ENCODE assay signal across 1 cellular context in the genomic region with DNA sequence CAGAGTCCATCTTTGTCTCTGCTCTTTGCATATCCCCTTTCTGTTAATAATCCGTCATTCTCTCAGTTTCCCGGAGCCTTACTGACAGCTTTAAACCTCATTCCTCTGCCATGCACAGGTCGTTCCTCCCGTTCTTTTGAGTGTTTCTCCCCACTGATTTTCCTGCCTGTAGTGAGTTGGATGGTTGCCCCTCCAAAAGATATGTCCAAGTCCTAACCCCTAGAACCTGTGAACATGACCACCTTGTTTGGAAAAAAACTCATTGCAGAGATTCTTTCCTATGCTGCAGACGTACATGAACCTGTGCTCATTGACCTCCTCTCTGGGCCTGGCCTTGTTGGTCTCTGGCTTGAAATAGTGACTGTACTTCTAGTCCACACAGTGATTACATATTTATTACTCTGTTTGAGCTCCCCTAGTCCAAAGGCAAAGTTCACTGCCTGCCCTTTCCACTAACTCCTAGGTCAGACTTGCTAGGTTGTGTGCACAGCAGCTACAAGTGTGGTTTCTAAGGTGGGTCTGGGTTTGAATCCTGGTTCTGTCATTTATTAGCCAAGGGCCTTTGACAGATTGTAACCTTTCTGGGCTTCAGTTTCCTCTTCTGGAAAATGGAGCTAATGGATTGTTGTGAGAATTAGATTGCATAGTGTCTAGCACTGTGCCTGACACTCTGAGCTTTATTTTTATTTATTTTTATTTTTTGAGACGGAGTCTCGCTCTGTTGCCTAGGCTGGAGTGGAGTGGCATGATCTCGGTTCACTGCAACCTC.
TF ChIP-seq lines count a peak whose summit lies in the region.

No MANE protein-coding gene starts in this region.

TF ChIP-seq in HepG2, 621 proteins besides CTCF, POLR2A, EP300 and RAD21 (continued from another document and continues in another):
- TF ChIP-seq NFKB2 (CRISPR knock-in tag; IDR thresholded peaks at IDR 0.05; ENCODE audit: borderline replicate concordance) (no peak), ZNF101 (CRISPR knock-in tag; IDR thresholded peaks at IDR 0.05; ENCODE audit: borderline replicate concordance, low read depth) (no peak), ZNF556 (CRISPR knock-in tag; IDR thresholded peaks at IDR 0.05; ENCODE audit: borderline replicate concordance) (peak; percentile 64; the same call in 1 of the 2 replicates), NR2F6 (IDR thresholded peaks at IDR 0.05) (peak; percentile 89), NR2F6 (CRISPR knock-in tag; IDR thresholded peaks at IDR 0.05) (peak; percentile 86), ZNF12 (CRISPR knock-in tag; IDR thresholded peaks at IDR 0.05) (0 out of 2 replicates have a peak, but pooled peaks have one; percentile 32), TBL1XR1 (IDR thresholded peaks at IDR 0.05; ENCODE audit: borderline replicate concordance, low read length, partially characterized antibody) (peak; percentile 73), HMG20A (CRISPR knock-in tag; IDR thresholded peaks at IDR 0.05; ENCODE audit: borderline replicate concordance) (peak; percentile 73; the same call in 1 of the 2 replicates), CEBPB (IDR thresholded peaks at IDR 0.05; ENCODE audit: borderline replicate concordance, low read depth, low read length) (0 out of 2 replicates have a peak, but pooled peaks have one; percentile 12), POGZ (CRISPR knock-in tag; IDR thresholded peaks at IDR 0.05) (0 out of 2 replicates have a peak, but pooled peaks have one; percentile 28), TP53 (CRISPR knock-in tag; conservative IDR thresholded peaks at IDR 0.05) (no peak), FOXA3 (CRISPR knock-in tag; IDR thresholded peaks at IDR 0.05) (peak; percentile 69), KDM5A (IDR thresholded peaks at IDR 0.05; ENCODE audit: borderline replicate concordance, low read length) (no peak), ZNF670 (CRISPR knock-in tag; IDR thresholded peaks at IDR 0.05; ENCODE audit: borderline replicate concordance) (peak; percentile 79), SOX5 (CRISPR knock-in tag; IDR thresholded peaks at IDR 0.05; ENCODE audit: borderline replicate concordance) (peak; percentile 62; the same call in 1 of the 2 replicates), MZF1 (CRISPR knock-in tag; IDR thresholded peaks at IDR 0.05; ENCODE audit: borderline replicate concordance) (0 out of 2 replicates have a peak, but pooled peaks have one; percentile 33), ZNF761 (CRISPR knock-in tag; conservative IDR thresholded peaks at IDR 0.05) (0 out of 2 replicates have a peak, but pooled peaks have one; percentile 70), ZNF713 (CRISPR knock-in tag; IDR thresholded peaks at IDR 0.05) (no peak; the same call in 1 of the 2 replicates), TEAD2 (CRISPR knock-in tag; IDR thresholded peaks at IDR 0.05) (no peak), ZIK1 (CRISPR knock-in tag; IDR thresholded peaks at IDR 0.05; ENCODE audit: borderline replicate concordance, low read depth) (0 out of 2 replicates have a peak, but pooled peaks have one; percentile 6), MIER3 (CRISPR knock-in tag; IDR thresholded peaks at IDR 0.05; ENCODE audit: borderline replicate concordance) (peak; percentile 40; the same call in 1 of the 2 replicates), GATAD1 (CRISPR knock-in tag; IDR thresholded peaks at IDR 0.05) (peak; percentile 11; the same call in 1 of the 2 replicates), ETV6 (CRISPR knock-in tag; conservative IDR thresholded peaks at IDR 0.05) (0 out of 2 replicates have a peak, but pooled peaks have one; percentile 2), ZNF136 (CRISPR knock-in tag; IDR thresholded peaks at IDR 0.05; ENCODE audit: low read depth) (peak; percentile 90), SAP130 (CRISPR knock-in tag; IDR thresholded peaks at IDR 0.05; ENCODE audit: low read depth) (peak; percentile 74), ZFP36 (IDR thresholded peaks at IDR 0.05; ENCODE audit: borderline replicate concordance, low read depth, low read length, partially characterized antibody) (peak; percentile 70), LCORL (IDR thresholded peaks at IDR 0.05) (no peak), LCORL (CRISPR knock-in tag; IDR thresholded peaks at IDR 0.05) (peak; percentile 64; the same call in 1 of the 2 replicates), ISL2 (CRISPR knock-in tag; IDR thresholded peaks at IDR 0.05) (peak; percentile 61; the same call in 1 of the 2 replicates), ZNF543 (CRISPR knock-in tag; IDR thresholded peaks at IDR 0.05) (0 out of 2 replicates have a peak, but pooled peaks have one; percentile 67), NONO (IDR thresholded peaks at IDR 0.05) (no peak), NONO (CRISPR knock-in tag; conservative IDR thresholded peaks at IDR 0.05) (peak; percentile 85), ZNF446 (CRISPR knock-in tag; IDR thresholded peaks at IDR 0.05) (no peak), KDM3A (CRISPR knock-in tag; IDR thresholded peaks at IDR 0.05; ENCODE audit: low read depth) (0 out of 2 replicates have a peak, but pooled peaks have one; percentile 12), HDAC1 (CRISPR knock-in tag; IDR thresholded peaks at IDR 0.05) (peak; percentile 87), ZNF3 (CRISPR knock-in tag; IDR thresholded peaks at IDR 0.05) (peak; percentile 88), ZNF552 (CRISPR knock-in tag; IDR thresholded peaks at IDR 0.05; ENCODE audit: borderline replicate concordance) (no peak), ADNP (CRISPR knock-in tag; IDR thresholded peaks at IDR 0.05) (0 out of 2 replicates have a peak, but pooled peaks have one; percentile 24), ZSCAN9 (CRISPR knock-in tag; IDR thresholded peaks at IDR 0.05; ENCODE audit: borderline replicate concordance) (peak; percentile 70; the same call in 1 of the 2 replicates), ZNF230 (CRISPR knock-in tag; IDR thresholded peaks at IDR 0.05) (peak; percentile 28; the same call in 1 of the 2 replicates), SIN3A (IDR thresholded peaks at IDR 0.05; ENCODE audit: borderline replicate concordance, low read depth, low read length) (no peak), BHLHE40 (IDR thresholded peaks at IDR 0.05; ENCODE audit: low read length) (no peak), NCOR1 (IDR thresholded peaks at IDR 0.05; ENCODE audit: borderline replicate concordance, low read length) (peak; percentile 87), ARNTL (CRISPR knock-in tag; IDR thresholded peaks at IDR 0.05) (peak; percentile 58; the same call in 1 of the 2 replicates), U2AF2 (IDR thresholded peaks at IDR 0.05; ENCODE audit: low read depth, low read length) (no peak), KDM1A (CRISPR knock-in tag; IDR thresholded peaks at IDR 0.05) (peak; percentile 75), TEAD3 (CRISPR knock-in tag; optimal IDR thresholded peaks at IDR 0.05; ENCODE audit: borderline replicate concordance) (peak; percentile 82), ELF1 (CRISPR knock-in tag; IDR thresholded peaks at IDR 0.05) (no peak), CBFB (CRISPR knock-in tag; IDR thresholded peaks at IDR 0.05) (peak; percentile 73), PHF5A (CRISPR knock-in tag; IDR thresholded peaks at IDR 0.05; ENCODE audit: low read depth, unreplicated experiment) (no peak), ZNF557 (CRISPR knock-in tag; IDR thresholded peaks at IDR 0.05) (0 out of 2 replicates have a peak, but pooled peaks have one; percentile 19)
- TF ChIP-seq, protein P1, sequence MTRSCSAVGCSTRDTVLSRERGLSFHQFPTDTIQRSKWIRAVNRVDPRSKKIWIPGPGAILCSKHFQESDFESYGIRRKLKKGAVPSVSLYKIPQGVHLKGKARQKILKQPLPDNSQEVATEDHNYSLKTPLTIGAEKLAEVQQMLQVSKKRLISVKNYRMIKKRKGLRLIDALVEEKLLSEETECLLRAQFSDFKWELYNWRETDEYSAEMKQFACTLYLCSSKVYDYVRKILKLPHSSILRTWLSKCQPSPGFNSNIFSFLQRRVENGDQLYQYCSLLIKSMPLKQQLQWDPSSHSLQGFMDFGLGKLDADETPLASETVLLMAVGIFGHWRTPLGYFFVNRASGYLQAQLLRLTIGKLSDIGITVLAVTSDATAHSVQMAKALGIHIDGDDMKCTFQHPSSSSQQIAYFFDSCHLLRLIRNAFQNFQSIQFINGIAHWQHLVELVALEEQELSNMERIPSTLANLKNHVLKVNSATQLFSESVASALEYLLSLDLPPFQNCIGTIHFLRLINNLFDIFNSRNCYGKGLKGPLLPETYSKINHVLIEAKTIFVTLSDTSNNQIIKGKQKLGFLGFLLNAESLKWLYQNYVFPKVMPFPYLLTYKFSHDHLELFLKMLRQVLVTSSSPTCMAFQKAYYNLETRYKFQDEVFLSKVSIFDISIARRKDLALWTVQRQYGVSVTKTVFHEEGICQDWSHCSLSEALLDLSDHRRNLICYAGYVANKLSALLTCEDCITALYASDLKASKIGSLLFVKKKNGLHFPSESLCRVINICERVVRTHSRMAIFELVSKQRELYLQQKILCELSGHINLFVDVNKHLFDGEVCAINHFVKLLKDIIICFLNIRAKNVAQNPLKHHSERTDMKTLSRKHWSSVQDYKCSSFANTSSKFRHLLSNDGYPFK (CRISPR knock-in tag; IDR thresholded peaks at IDR 0.05; ENCODE audit: borderline replicate concordance) = no peak
- TF ChIP-seq, protein P2, sequence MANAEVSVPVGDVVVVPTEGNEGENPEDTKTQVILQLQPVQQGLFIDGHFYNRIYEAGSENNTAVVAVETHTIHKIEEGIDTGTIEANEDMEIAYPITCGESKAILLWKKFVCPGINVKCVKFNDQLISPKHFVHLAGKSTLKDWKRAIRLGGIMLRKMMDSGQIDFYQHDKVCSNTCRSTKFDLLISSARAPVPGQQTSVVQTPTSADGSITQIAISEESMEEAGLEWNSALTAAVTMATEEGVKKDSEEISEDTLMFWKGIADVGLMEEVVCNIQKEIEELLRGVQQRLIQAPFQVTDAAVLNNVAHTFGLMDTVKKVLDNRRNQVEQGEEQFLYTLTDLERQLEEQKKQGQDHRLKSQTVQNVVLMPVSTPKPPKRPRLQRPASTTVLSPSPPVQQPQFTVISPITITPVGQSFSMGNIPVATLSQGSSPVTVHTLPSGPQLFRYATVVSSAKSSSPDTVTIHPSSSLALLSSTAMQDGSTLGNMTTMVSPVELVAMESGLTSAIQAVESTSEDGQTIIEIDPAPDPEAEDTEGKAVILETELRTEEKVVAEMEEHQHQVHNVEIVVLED (CRISPR knock-in tag; IDR thresholded peaks at IDR 0.05; ENCODE audit: borderline replicate concordance) = peak; percentile 49; the same call in 1 of the 2 replicates
- TF ChIP-seq, protein P3, sequence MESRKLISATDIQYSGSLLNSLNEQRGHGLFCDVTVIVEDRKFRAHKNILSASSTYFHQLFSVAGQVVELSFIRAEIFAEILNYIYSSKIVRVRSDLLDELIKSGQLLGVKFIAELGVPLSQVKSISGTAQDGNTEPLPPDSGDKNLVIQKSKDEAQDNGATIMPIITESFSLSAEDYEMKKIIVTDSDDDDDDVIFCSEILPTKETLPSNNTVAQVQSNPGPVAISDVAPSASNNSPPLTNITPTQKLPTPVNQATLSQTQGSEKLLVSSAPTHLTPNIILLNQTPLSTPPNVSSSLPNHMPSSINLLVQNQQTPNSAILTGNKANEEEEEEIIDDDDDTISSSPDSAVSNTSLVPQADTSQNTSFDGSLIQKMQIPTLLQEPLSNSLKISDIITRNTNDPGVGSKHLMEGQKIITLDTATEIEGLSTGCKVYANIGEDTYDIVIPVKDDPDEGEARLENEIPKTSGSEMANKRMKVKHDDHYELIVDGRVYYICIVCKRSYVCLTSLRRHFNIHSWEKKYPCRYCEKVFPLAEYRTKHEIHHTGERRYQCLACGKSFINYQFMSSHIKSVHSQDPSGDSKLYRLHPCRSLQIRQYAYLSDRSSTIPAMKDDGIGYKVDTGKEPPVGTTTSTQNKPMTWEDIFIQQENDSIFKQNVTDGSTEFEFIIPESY (CRISPR knock-in tag; IDR thresholded peaks at IDR 0.05) = 0 out of 2 replicates have a peak, but pooled peaks have one; percentile 19
- TF ChIP-seq, protein P4, sequence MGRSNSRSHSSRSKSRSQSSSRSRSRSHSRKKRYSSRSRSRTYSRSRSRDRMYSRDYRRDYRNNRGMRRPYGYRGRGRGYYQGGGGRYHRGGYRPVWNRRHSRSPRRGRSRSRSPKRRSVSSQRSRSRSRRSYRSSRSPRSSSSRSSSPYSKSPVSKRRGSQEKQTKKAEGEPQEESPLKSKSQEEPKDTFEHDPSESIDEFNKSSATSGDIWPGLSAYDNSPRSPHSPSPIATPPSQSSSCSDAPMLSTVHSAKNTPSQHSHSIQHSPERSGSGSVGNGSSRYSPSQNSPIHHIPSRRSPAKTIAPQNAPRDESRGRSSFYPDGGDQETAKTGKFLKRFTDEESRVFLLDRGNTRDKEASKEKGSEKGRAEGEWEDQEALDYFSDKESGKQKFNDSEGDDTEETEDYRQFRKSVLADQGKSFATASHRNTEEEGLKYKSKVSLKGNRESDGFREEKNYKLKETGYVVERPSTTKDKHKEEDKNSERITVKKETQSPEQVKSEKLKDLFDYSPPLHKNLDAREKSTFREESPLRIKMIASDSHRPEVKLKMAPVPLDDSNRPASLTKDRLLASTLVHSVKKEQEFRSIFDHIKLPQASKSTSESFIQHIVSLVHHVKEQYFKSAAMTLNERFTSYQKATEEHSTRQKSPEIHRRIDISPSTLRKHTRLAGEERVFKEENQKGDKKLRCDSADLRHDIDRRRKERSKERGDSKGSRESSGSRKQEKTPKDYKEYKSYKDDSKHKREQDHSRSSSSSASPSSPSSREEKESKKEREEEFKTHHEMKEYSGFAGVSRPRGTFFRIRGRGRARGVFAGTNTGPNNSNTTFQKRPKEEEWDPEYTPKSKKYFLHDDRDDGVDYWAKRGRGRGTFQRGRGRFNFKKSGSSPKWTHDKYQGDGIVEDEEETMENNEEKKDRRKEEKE (IDR thresholded peaks at IDR 0.05) = no peak
- TF ChIP-seq, protein P5, sequence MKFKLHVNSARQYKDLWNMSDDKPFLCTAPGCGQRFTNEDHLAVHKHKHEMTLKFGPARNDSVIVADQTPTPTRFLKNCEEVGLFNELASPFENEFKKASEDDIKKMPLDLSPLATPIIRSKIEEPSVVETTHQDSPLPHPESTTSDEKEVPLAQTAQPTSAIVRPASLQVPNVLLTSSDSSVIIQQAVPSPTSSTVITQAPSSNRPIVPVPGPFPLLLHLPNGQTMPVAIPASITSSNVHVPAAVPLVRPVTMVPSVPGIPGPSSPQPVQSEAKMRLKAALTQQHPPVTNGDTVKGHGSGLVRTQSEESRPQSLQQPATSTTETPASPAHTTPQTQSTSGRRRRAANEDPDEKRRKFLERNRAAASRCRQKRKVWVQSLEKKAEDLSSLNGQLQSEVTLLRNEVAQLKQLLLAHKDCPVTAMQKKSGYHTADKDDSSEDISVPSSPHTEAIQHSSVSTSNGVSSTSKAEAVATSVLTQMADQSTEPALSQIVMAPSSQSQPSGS (CRISPR knock-in tag; IDR thresholded peaks at IDR 0.05) = peak; percentile 73
- TF ChIP-seq, protein P6, sequence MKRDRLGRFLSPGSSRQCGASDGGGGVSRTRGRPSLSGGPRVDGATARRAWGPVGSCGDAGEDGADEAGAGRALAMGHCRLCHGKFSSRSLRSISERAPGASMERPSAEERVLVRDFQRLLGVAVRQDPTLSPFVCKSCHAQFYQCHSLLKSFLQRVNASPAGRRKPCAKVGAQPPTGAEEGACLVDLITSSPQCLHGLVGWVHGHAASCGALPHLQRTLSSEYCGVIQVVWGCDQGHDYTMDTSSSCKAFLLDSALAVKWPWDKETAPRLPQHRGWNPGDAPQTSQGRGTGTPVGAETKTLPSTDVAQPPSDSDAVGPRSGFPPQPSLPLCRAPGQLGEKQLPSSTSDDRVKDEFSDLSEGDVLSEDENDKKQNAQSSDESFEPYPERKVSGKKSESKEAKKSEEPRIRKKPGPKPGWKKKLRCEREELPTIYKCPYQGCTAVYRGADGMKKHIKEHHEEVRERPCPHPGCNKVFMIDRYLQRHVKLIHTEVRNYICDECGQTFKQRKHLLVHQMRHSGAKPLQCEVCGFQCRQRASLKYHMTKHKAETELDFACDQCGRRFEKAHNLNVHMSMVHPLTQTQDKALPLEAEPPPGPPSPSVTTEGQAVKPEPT (CRISPR knock-in tag; IDR thresholded peaks at IDR 0.05; ENCODE audit: low read depth) = 0 out of 2 replicates have a peak, but pooled peaks have one; percentile 82
